Comparison of ENCODE assay signal across 23 cellular contexts in genomic region chr14:24362241-24362960, GRCh38. TPM values are rescaled to one million over a fixed set of nuclear protein-coding genes. Genes with fewer than 3 reads are reported as not detected.
DNase-seq lines count a peak whose midpoint lies in the region; ATAC-seq and TF ChIP-seq lines count a peak whose summit lies in the region.
"Had no signal": no experiment of that assay in that cellular context is flagged by ENCODE, and none has a peak within 500 bp of the region (broad histone marks: within the 10 kb centered on the region; RNA-seq: fewer than 3 reads in every experiment).

No MANE protein-coding gene starts in this region.

- H3K36me3 Mint-ChIP-seq in HFFc6 (ENCODE audit: low read depth) (no peaks in the 10 kb centered on the region), GM23338 (ENCODE audit: low read depth) (no peaks in the 10 kb centered on the region)

- TF ChIP-seq CTCF in BJ (IDR thresholded peaks at IDR 0.05; ENCODE audit: insufficient read depth, low read depth, low read length), result no peak
- TF ChIP-seq CTCF in HFFc6 (IDR thresholded peaks at IDR 0.05), result no peak
- TF ChIP-seq CTCF in fibroblast of lung (conservative IDR thresholded peaks at IDR 0.05 in 1 of 2, IDR thresholded peaks at IDR 0.05 in 1 of 2; ENCODE audit: low read depth in 1 of 2, low read length in 2 of 2), result no peak
- no peak for TF ChIP-seq CTCF in GM23338 (conservative IDR thresholded peaks at IDR 0.05; ENCODE audit: low read depth in 2 of 2)

- H3K4me1 ChIP-seq in fibroblast of lung (ENCODE audit: control insufficient read depth, extremely low read depth, insufficient read depth, low read length) (peaks cover 13% of the 10 kb centered on the region), aorta (ENCODE audit: control insufficient read depth in 1 of 2, insufficient read depth in 2 of 2, low read length in 2 of 2) (no peaks in the 10 kb centered on the region), GM23338 (ENCODE audit: insufficient read depth) (peaks cover 9% of the 10 kb centered on the region; the same call in 1 of the 2 replicates)
- H3K4me1 ChIP-seq: BE2C had no signal

- POLR2A ChIA-PET in BJ (lab: Charles Lee), result interaction anchor here (0.6 to 1.0 kb wide), 2 partner anchors 35 to 80 kb away, joined by 3 to 4 read pairs; no protein-coding TSS in a partner anchor

- H3K27me3 Mint-ChIP-seq in HFFc6 (ENCODE audit: insufficient read depth), result 0 out of 2 replicates have a peak, but pooled peaks cover 2% of the 10 kb centered on the region
- H3K27me3 Mint-ChIP-seq in GM23338 (ENCODE audit: insufficient read depth, low read depth, poor library complexity), result peaks cover 26% of the 10 kb centered on the region

- no peak overlapping the region for H3K4me2 ChIP-seq in fibroblast of lung (ENCODE audit: extremely low read depth, insufficient read depth, low read length)
- H3K4me2 ChIP-seq in GM23338, result no peak overlapping the region
- H3K4me2 ChIP-seq: KMS-11 had no signal

- H3K9me2 ChIP-seq in GM23338 (ENCODE audit: insufficient read depth), result no peaks in the 10 kb centered on the region

- H3F3A ChIP-seq in GM23338 (replicated peaks; ENCODE audit: low read depth), result 0 out of 2 replicates have a peak, but pooled peaks cover 1% of the 10 kb centered on the region

- peak; percentile 81 for DNase-seq in BJ (ENCODE audit: low read depth)
- peak; percentile 78 for DNase-seq in HFFc6
- peak in 1 of 2 donors; percentile 9 for DNase-seq in fibroblast of lung (ENCODE audit: low read depth in 2 of 2)
- DNase-seq in stromal cell of bone marrow (ENCODE audit: low read depth), result peak; percentile 69
- no peak for DNase-seq in aorta
- DNase-seq in GM23338 (ENCODE audit: low spot score), result no peak
- DNase-seq: BE2C; CD4-positive, alpha-beta memory T cell; DMS79; GDM1; NCI-H1436 treated with DMSO at 0.1 percent for 48 hours; NCI-H2029 treated with DMSO at 0.1 percent for 48 hours; NCI-H2171 treated with DMSO at 0.1 percent for 48 hours; NCI-H748 treated with DMSO at 0.1 percent for 48 hours; OCI-M1; SIG-M5 had no signal

- peak overlapping the region; percentile 92 for H3K27ac Mint-ChIP-seq in HFFc6
- no peak overlapping the region for H3K27ac Mint-ChIP-seq in GM23338
- H3K27ac Mint-ChIP-seq: CD4-positive, alpha-beta memory T cell had no signal

- CTCF ChIA-PET in BJ (lab: Yijun Ruan, JAX), result interaction anchor here (0.7 to 6.4 kb wide), 8 partner anchors 11 to 74 kb away, joined by 3 to 49 read pairs (median 6); partner anchors contain the start of genes ADCY4, CBLN3 and KHNYN

- H3K79me2 ChIP-seq in fibroblast of lung (ENCODE audit: control insufficient read depth, insufficient read depth, low read length) (no peaks in the 10 kb centered on the region), GM23338 (replicated peaks; ENCODE audit: insufficient read depth) (no peaks in the 10 kb centered on the region)

- no peak overlapping the region for H3K27ac ChIP-seq in fibroblast of lung (ENCODE audit: insufficient read depth, low read length)
- no peak overlapping the region for H3K27ac ChIP-seq in aorta (ENCODE audit: low read depth in 1 of 2, low read length in 2 of 2)
- H3K27ac ChIP-seq in GM23338 (ENCODE audit: low read depth), result no peak overlapping the region
- H3K27ac ChIP-seq: KMS-11 had no signal

- H3K4me3 ChIP-seq in BJ (ENCODE audit: low read depth, low read length), result no peak overlapping the region
- no peak overlapping the region for H3K4me3 ChIP-seq in fibroblast of lung (replicated peaks in 1 of 4; ENCODE audit: control extremely low read depth in 1 of 4, insufficient read depth in 1 of 4, low read depth in 3 of 4, low read length in 4 of 4)
- H3K4me3 ChIP-seq in aorta (ENCODE audit: low read length in 2 of 2), result no peak overlapping the region
- H3K4me3 ChIP-seq in GM23338, result no peak overlapping the region
- H3K4me3 ChIP-seq: HAP-1 had no signal

- peak overlapping the region; percentile 14 for H2AFZ ChIP-seq in fibroblast of lung (ENCODE audit: low read length)
- H2AFZ ChIP-seq in GM23338, result no peak overlapping the region

- ATAC-seq in aorta (ENCODE audit: low FRiP score) (no peak), GM19452 (IDR thresholded peaks at IDR 0.05; ENCODE audit: unreplicated experiment) (no peak), GM23338 (no peak)

- WGBS in aorta, 2 donors, result 38 to 41% methylated on average over 2 of the region's 2 CpGs

- H3K4me1 Mint-ChIP-seq in HFFc6 (ENCODE audit: low read depth) (peaks cover 54% of the 10 kb centered on the region), GM23338 (peaks cover 11% of the 10 kb centered on the region)

- H4K20me1 ChIP-seq in fibroblast of lung (ENCODE audit: control insufficient read depth, extremely low read depth, insufficient read depth, low read length) (no peaks in the 10 kb centered on the region), GM23338 (replicated peaks; ENCODE audit: insufficient read depth) (no peaks in the 10 kb centered on the region; the same call in 1 of the 2 replicates)

- H3K9ac ChIP-seq in fibroblast of lung (ENCODE audit: insufficient read depth, low read length), result no peak overlapping the region
- H3K9ac ChIP-seq: KMS-11 had no signal

- intact Hi-C loops in aorta (cut with DNase I), result no loop called here

- H3K36me3 ChIP-seq in BJ (ENCODE audit: control insufficient read depth, insufficient read depth, low read length), result no peaks in the 10 kb centered on the region
- H3K36me3 ChIP-seq in fibroblast of lung (ENCODE audit: control insufficient read depth, insufficient read depth, low read length), result no peaks in the 10 kb centered on the region
- no peaks in the 10 kb centered on the region for H3K36me3 ChIP-seq in aorta (ENCODE audit: control insufficient read depth in 1 of 2, insufficient read depth in 2 of 2, low read length in 1 of 2)
- H3K36me3 ChIP-seq in GM23338 (ENCODE audit: insufficient read depth), result no peaks in the 10 kb centered on the region
- H3K36me3 ChIP-seq: BE2C, HAP-1 had no signal

- no peaks in the 10 kb centered on the region for H3K9me3 ChIP-seq in fibroblast of lung (ENCODE audit: control insufficient read depth, insufficient read depth, low read depth, low read length)
- no peaks in the 10 kb centered on the region for H3K9me3 ChIP-seq in aorta (ENCODE audit: control insufficient read depth, low read length)
- H3K9me3 ChIP-seq: BE2C, HAP-1 had no signal

- H3K4me3 Mint-ChIP-seq in HFFc6 (peak overlapping the region; percentile 35), GM23338 (no peak overlapping the region)
- H3K4me3 Mint-ChIP-seq: CD4-positive, alpha-beta memory T cell had no signal

- H3K9me3 Mint-ChIP-seq in HFFc6 (no peaks in the 10 kb centered on the region), GM23338 (no peaks in the 10 kb centered on the region; the same call in 2 of the 3 replicates)

- H3K27me3 ChIP-seq in BJ (ENCODE audit: control insufficient read depth, insufficient read depth, low read length), result no peaks in the 10 kb centered on the region
- no peaks in the 10 kb centered on the region for H3K27me3 ChIP-seq in fibroblast of lung (ENCODE audit: control insufficient read depth, insufficient read depth, low read length)
- no peaks in the 10 kb centered on the region for H3K27me3 ChIP-seq in aorta (ENCODE audit: control insufficient read depth in 1 of 2, insufficient read depth in 2 of 2, low read length in 1 of 2)
- H3K27me3 ChIP-seq in GM23338 (ENCODE audit: insufficient read depth), result peaks cover 64% of the 10 kb centered on the region
- H3K27me3 ChIP-seq: BE2C had no signal

RNA-seq across cellular contexts. Expression of gene NFATC4, which starts 5.6 kb away (rescaled TPM):
- polyA plus RNA-seq in BJ (2011; rRNA removed) (95.8 and 151 TPM in 2 replicates), fibroblast of lung (23.8 and 27.1 TPM in 2 replicates), aorta (100 to 1,000 TPM in 1 of 2 donors, 10 to 100 TPM in 1; 23.0 to 572 TPM), GM23338 (2016; fragmentation: Nextera tagmentation; extraction: Ambion mirVana) (16.7 and 20.9 TPM in 2 replicates)
- 112 and 143 TPM in 2 replicates for polyA minus RNA-seq in BJ (2011; rRNA and poly(A)+ RNA removed)
- 10 to 100 TPM; 73.4 to 81.9 (median 77.2) TPM for total RNA-seq in HFFc6 (2021; fragmentation: NEBNext Ultra II Directional; extraction: Animal tissue kit (Norgen Biotek cat#: 25700))
- total RNA-seq in fibroblast of lung (33.1 and 59.9 TPM in 2 replicates), aorta (100 to 1,000 TPM in 1 of 2 donors, 10 to 100 TPM in 1; 85.5 to 121 TPM)
- 65.3 and 70.8 TPM in 2 replicates for polyA plus RNA-seq in fibroblast of lung (2012)
- 118 and 136 TPM in 2 replicates for polyA minus RNA-seq in fibroblast of lung (ENCODE audit: low replicate concordance)
- 20.7 and 26.6 TPM in 2 replicates for total RNA-seq in GM23338 (2014; rRNA removed; shearing (Covaris generic))
- total RNA-seq: CD4-positive, alpha-beta memory T cell had no signal
- polyA plus RNA-seq: CD4-positive, alpha-beta memory T cell had no signal

RNA-seq across cellular contexts. Expression of gene RIPK3, which starts 22.6 kb away (rescaled TPM):
- polyA plus RNA-seq in BJ (2011; rRNA removed) (4.3 and 4.4 TPM in 2 replicates), fibroblast of lung (0.20 and 0.34 TPM in 2 replicates), aorta (1 to 10 TPM; 4.0 to 6.1 TPM), GM23338 (2016; fragmentation: Nextera tagmentation; extraction: Ambion mirVana) (0.31 and 0.32 TPM in 2 replicates)
- 2.2 and 4.7 TPM in 2 replicates for polyA minus RNA-seq in BJ (2011; rRNA and poly(A)+ RNA removed)
- not detected for total RNA-seq in HFFc6 (2021; fragmentation: NEBNext Ultra II Directional; extraction: Animal tissue kit (Norgen Biotek cat#: 25700))
- total RNA-seq in fibroblast of lung (0.26 and 0.33 TPM in 2 replicates), aorta (10 to 100 TPM in 1 of 2 donors, 1 to 10 TPM in 1; 8.0 to 15.8 TPM)
- polyA plus RNA-seq in fibroblast of lung (2012), result 0.09 and 0.33 TPM in 2 replicates
- not detected in 2 replicates for polyA minus RNA-seq in fibroblast of lung (ENCODE audit: low replicate concordance)
- 0.16 and 1.5 TPM in 2 replicates for total RNA-seq in GM23338 (2014; rRNA removed; shearing (Covaris generic))
- total RNA-seq: A673, M059J, NCI-H460 had no signal

RNA-seq across cellular contexts. Expression of gene ADCY4, which starts 27.5 kb away (rescaled TPM):
- polyA plus RNA-seq in BJ (2011; rRNA removed) (4.1 and 6.8 TPM in 2 replicates), fibroblast of lung (0.43 and 1.4 TPM in 2 replicates), aorta (1 to 10 TPM in 1 of 2 donors, under 1 TPM in 1; 0.25 to 6.1 TPM), GM23338 (2016; fragmentation: Nextera tagmentation; extraction: Ambion mirVana) (0.40 and 0.68 TPM in 2 replicates)
- polyA minus RNA-seq in BJ (2011; rRNA and poly(A)+ RNA removed), result 4.2 and 4.9 TPM in 2 replicates
- under 1 TPM in 3 of 6 experiments, not detected in 3; 0.25 to 0.41 (median 0.34) TPM for total RNA-seq in HFFc6 (2021; fragmentation: NEBNext Ultra II Directional; extraction: Animal tissue kit (Norgen Biotek cat#: 25700))
- total RNA-seq in fibroblast of lung (1.3 and 7.4 TPM in 2 replicates), aorta (100 to 1,000 TPM in 1 of 2 donors, 10 to 100 TPM in 1; 45.7 to 111 TPM)
- polyA plus RNA-seq in fibroblast of lung (2012), result 0.28 and 1.7 TPM in 2 replicates
- polyA minus RNA-seq in fibroblast of lung (ENCODE audit: low replicate concordance), result 4.2 and 12.0 TPM in 2 replicates
- total RNA-seq in GM23338 (2014; rRNA removed; shearing (Covaris generic)), result 0.10 and 1.5 TPM in 2 replicates
- total RNA-seq: M059J, RPMI7951 had no signal

RNA-seq across cellular contexts. Expression of gene NYNRIN, which starts 36.4 kb away (rescaled TPM):
- polyA plus RNA-seq in BJ (2011; rRNA removed) (7.2 and 10.1 TPM in 2 replicates), fibroblast of lung (7.2 and 7.7 TPM in 2 replicates), aorta (1 to 10 TPM; 1.8 to 5.2 TPM), GM23338 (2016; fragmentation: Nextera tagmentation; extraction: Ambion mirVana) (3.1 TPM in 2 replicates)
- polyA minus RNA-seq in BJ (2011; rRNA and poly(A)+ RNA removed), result 9.0 and 12.6 TPM in 2 replicates
- total RNA-seq in HFFc6 (2021; fragmentation: NEBNext Ultra II Directional; extraction: Animal tissue kit (Norgen Biotek cat#: 25700)), result 1 to 10 TPM; 3.9 to 6.3 (median 4.1) TPM
- total RNA-seq in fibroblast of lung (8.2 and 16.2 TPM in 2 replicates), aorta (10 to 100 TPM; 11.2 to 31.6 TPM)
- 7.5 and 10.6 TPM in 2 replicates for polyA plus RNA-seq in fibroblast of lung (2012)
- 33.7 and 51.2 TPM in 2 replicates for polyA minus RNA-seq in fibroblast of lung (ENCODE audit: low replicate concordance)
- 17.5 and 20.0 TPM in 2 replicates for total RNA-seq in GM23338 (2014; rRNA removed; shearing (Covaris generic))
- total RNA-seq: M059J had no signal

RNA-seq across cellular contexts. Expression of gene LTB4R, which starts 51.1 kb away (rescaled TPM):
- 2.5 and 2.6 TPM in 2 replicates for polyA plus RNA-seq in BJ (2011; rRNA removed)
- polyA minus RNA-seq in BJ (2011; rRNA and poly(A)+ RNA removed), result 0.77 and 1.00 TPM in 2 replicates
- total RNA-seq in HFFc6 (2021; fragmentation: NEBNext Ultra II Directional; extraction: Animal tissue kit (Norgen Biotek cat#: 25700)), result 1 to 10 TPM; 1.5 to 2.9 (median 1.9) TPM
- total RNA-seq in fibroblast of lung, result 0.66 and 1.0 TPM in 2 replicates
- polyA plus RNA-seq in fibroblast of lung, result 0.49 and 0.62 TPM in 2 replicates
- 0.40 and 1.1 TPM in 2 replicates for polyA plus RNA-seq in fibroblast of lung (2012)
- polyA minus RNA-seq in fibroblast of lung (ENCODE audit: low replicate concordance), result 0.39 and 1.2 TPM in 2 replicates
- 1 to 10 TPM; 7.0 to 8.2 TPM for total RNA-seq in aorta
- polyA plus RNA-seq in aorta, result 1 to 10 TPM; 2.9 to 5.2 TPM
- total RNA-seq in GM23338 (2014; rRNA removed; shearing (Covaris generic)), result 4.7 and 7.9 TPM in 2 replicates
- 2.1 TPM in 2 replicates for polyA plus RNA-seq in GM23338 (2016; fragmentation: Nextera tagmentation; extraction: Ambion mirVana)

Comparison
In these comparisons a context has a peak if more than half of its experiments do, and no peak if none do; other contexts are left out.
1. DNase-seq: peak in BJ (single experiment), HFFc6 (single experiment) and stromal cell of bone marrow (single experiment); none in aorta (0 of 2) and GM23338 (single experiment).